In the genomic region with DNA sequence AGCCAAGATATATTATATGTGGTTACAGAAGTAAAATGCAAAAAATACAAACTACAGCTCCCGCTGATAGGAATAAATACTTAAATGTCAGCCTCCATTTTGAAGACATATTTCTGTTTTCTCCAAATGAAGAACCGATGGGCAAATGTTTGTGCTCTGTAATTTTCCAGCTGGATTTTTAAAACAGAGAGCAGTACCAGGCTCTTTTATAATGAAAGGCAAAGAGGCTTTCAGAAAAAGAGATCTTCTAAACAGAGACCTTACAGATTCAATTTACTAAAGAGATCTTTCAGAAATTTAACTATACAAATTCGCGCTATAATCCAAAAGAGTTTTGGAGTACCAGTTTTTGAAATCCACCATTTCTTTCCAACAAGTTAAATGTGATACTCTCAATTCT, we compare ENCODE assay signal across 16 cellular contexts. TPM values are rescaled to one million over a fixed set of nuclear protein-coding genes. Genes with fewer than 3 reads are reported as not detected.
DNase-seq lines count a peak whose midpoint lies in the region; ATAC-seq and TF ChIP-seq lines count a peak whose summit lies in the region.
"Had no signal": no experiment of that assay in that cellular context is flagged by ENCODE, and none has a peak within 500 bp of the region (broad histone marks: within the 10 kb centered on the region; RNA-seq: fewer than 3 reads in every experiment).

No MANE protein-coding gene starts in this region.

- no peak for TF ChIP-seq EP300 in ovary (IDR thresholded peaks at IDR 0.05)

- no peak for DNase-seq in foreskin keratinocyte
- DNase-seq in osteocyte (ENCODE audit: extremely low spot score, unreplicated experiment): no peak
- no peak for DNase-seq in OCI-M2 (lab: John Stamatoyannopoulos, UW; ENCODE audit: unreplicated experiment)
- DNase-seq in ovary: no peak
- no peak for DNase-seq in esophagus squamous epithelium (lab: John Stamatoyannopoulos, UW)
- DNase-seq: C1 segment of cervical spinal cord; Calu3; CD4-positive, alpha-beta T cell; DMS79 treated with DMSO at 0.1 percent for 48 hours; EL; HCEC 1CT; HFFc6 had no signal

- ATAC-seq in foreskin keratinocyte (no peak), HG02763 (IDR thresholded peaks at IDR 0.05; ENCODE audit: unreplicated experiment) (no peak)

- H3K36me3 Mint-ChIP-seq in osteocyte (ENCODE audit: unreplicated experiment): peaks cover 4% of the 10 kb centered on the region

- H3K4me1 ChIP-seq in foreskin keratinocyte (no peaks in the 10 kb centered on the region), ovary (ENCODE audit: insufficient read depth) (peaks cover 1% of the 10 kb centered on the region), esophagus squamous epithelium (peaks cover 0 to 19% (median 0%) of the 10 kb centered on the region in 3 donors)

- intact Hi-C loops in ovary (cut with DNase I): no loop called here
- intact Hi-C loops in esophagus squamous epithelium (cut with DNase I): no loop called here

- no peaks in the 10 kb centered on the region for H3K36me3 ChIP-seq in ovary
- peaks cover 0 to 6% (median 0%) of the 10 kb centered on the region in 3 donors for H3K36me3 ChIP-seq in esophagus squamous epithelium

- H3K4me3 ChIP-seq in ovary (no peak overlapping the region), esophagus squamous epithelium (no peak overlapping the region)

- H3K9me3 Mint-ChIP-seq in osteocyte (ENCODE audit: unreplicated experiment): no peaks in the 10 kb centered on the region
- H3K9me3 Mint-ChIP-seq: CD4-positive, alpha-beta T cell; HFFc6 had no signal

- H3K4me3 Mint-ChIP-seq in osteocyte (ENCODE audit: unreplicated experiment): no peak overlapping the region
- H3K4me3 Mint-ChIP-seq: B cell; CD4-positive, alpha-beta T cell; HFFc6 had no signal

- H3K27me3 Mint-ChIP-seq in osteocyte (ENCODE audit: unreplicated experiment): no peaks in the 10 kb centered on the region
- H3K27me3 Mint-ChIP-seq: B cell; CD4-positive, alpha-beta T cell had no signal

- H3K27ac Mint-ChIP-seq in osteocyte (ENCODE audit: unreplicated experiment): peak overlapping the region; percentile 51
- H3K27ac Mint-ChIP-seq: B cell; CD4-positive, alpha-beta T cell; HFFc6 had no signal

- H3K27ac ChIP-seq in angular gyrus (ENCODE audit: low read depth, low read length) (peak overlapping the region; percentile 84), foreskin keratinocyte (peak overlapping the region; percentile 19), temporal lobe (ENCODE audit: low read depth, low read length) (peak overlapping the region; percentile 88), ovary (no peak overlapping the region), esophagus squamous epithelium (no peak overlapping the region)

- H3K4me1 Mint-ChIP-seq in osteocyte (ENCODE audit: unreplicated experiment): peaks cover 44% of the 10 kb centered on the region

- no peaks in the 10 kb centered on the region for H3K27me3 ChIP-seq in foreskin keratinocyte
- no peaks in the 10 kb centered on the region for H3K27me3 ChIP-seq in ovary
- H3K27me3 ChIP-seq in esophagus squamous epithelium: no peaks in the 10 kb centered on the region

- TF ChIP-seq CTCF in foreskin keratinocyte (conservative IDR thresholded peaks at IDR 0.05) (no peak), osteocyte (IDR thresholded peaks at IDR 0.05) (no peak), ovary (IDR thresholded peaks at IDR 0.05) (no peak), esophagus squamous epithelium (IDR thresholded peaks at IDR 0.05) (no peak)

- H3K9me3 ChIP-seq in ovary: no peaks in the 10 kb centered on the region
- no peaks in the 10 kb centered on the region for H3K9me3 ChIP-seq in esophagus squamous epithelium

- TF ChIP-seq POLR2A in ovary (IDR thresholded peaks at IDR 0.05) (no peak), esophagus squamous epithelium (IDR thresholded peaks at IDR 0.05) (no peak)

- 90 to 93% (median 91%) methylated on average over 4 of the region's 4 CpGs for WGBS in ovary, 3 donors
- WGBS in esophagus squamous epithelium, 2 donors: 93 to 94% methylated on average over 4 of the region's 4 CpGs

RNA-seq across cellular contexts. Expression of a gene that starts 19.9 kb away (rescaled TPM):
- 35.8 and 38.9 TPM in 2 replicates for total RNA-seq in foreskin keratinocyte
- polyA plus RNA-seq in foreskin keratinocyte: 8.9 and 11.5 TPM in 2 replicates
- 113 and 123 TPM in 2 replicates for total RNA-seq in osteocyte
- total RNA-seq in temporal lobe: 76.7 TPM
- total RNA-seq in ovary: 100 to 1,000 TPM in 2 of 7 donors, 10 to 100 TPM in 5; 60.8 to 202 (median 69.8) TPM
- 10 to 100 TPM; 32.4 to 35.4 TPM for polyA plus RNA-seq in ovary
- 100 to 1,000 TPM in 3 of 4 donors, 10 to 100 TPM in 1; 73.6 to 143 (median 124) TPM for total RNA-seq in esophagus squamous epithelium

RNA-seq across cellular contexts. Expression of a gene that starts 47.5 kb away (rescaled TPM):
- 1.8 and 3.4 TPM in 2 replicates for total RNA-seq in foreskin keratinocyte
- polyA plus RNA-seq in foreskin keratinocyte: 1.0 and 1.8 TPM in 2 replicates
- total RNA-seq in osteocyte: 7.4 and 10.0 TPM in 2 replicates
- total RNA-seq in temporal lobe: 70.6 TPM
- total RNA-seq in ovary: 10 to 100 TPM in 4 of 7 donors, 1 to 10 TPM in 3; 6.8 to 11.4 (median 10.7) TPM
- 10 to 100 TPM in 1 of 2 donors, 1 to 10 TPM in 1; 6.6 to 11.8 TPM for polyA plus RNA-seq in ovary
- total RNA-seq in esophagus squamous epithelium: 1 to 10 TPM; 3.3 to 7.3 (median 6.0) TPM

Comparison
In these comparisons a context has a peak if more than half of its experiments do, and no peak if none do; other contexts are left out.
1. H3K27ac ChIP-seq: peak in angular gyrus (single experiment), foreskin keratinocyte (single experiment) and temporal lobe (single experiment); none in ovary (0 of 2) and esophagus squamous epithelium (0 of 4).